Comparison of ENCODE assay signal across 1 cellular context in genomic region chr5:125316913-125317545, GRCh38.
TF ChIP-seq lines count a peak whose summit lies in the region.

No MANE protein-coding gene starts in this region.

TF ChIP-seq in H1, 55 proteins besides CTCF, POLR2A, EP300 and RAD21 (continued from another document):
- TF ChIP-seq CHD7 (IDR thresholded peaks at IDR 0.05; ENCODE audit: insufficient replicate concordance, low read length), result no peak
- no peak for TF ChIP-seq CEBPB (IDR thresholded peaks at IDR 0.05; ENCODE audit: low read depth, low read length)
- no peak for TF ChIP-seq ASH2L (IDR thresholded peaks at IDR 0.05; ENCODE audit: low read length)
- no peak for TF ChIP-seq TBP (IDR thresholded peaks at IDR 0.05; ENCODE audit: low read depth, low read length)
- no peak for TF ChIP-seq ZNF274 (IDR thresholded peaks at IDR 0.05; ENCODE audit: borderline replicate concordance, extremely low read depth, low read length)
